1 cellular context compared by ENCODE assay signal in the genomic region with DNA sequence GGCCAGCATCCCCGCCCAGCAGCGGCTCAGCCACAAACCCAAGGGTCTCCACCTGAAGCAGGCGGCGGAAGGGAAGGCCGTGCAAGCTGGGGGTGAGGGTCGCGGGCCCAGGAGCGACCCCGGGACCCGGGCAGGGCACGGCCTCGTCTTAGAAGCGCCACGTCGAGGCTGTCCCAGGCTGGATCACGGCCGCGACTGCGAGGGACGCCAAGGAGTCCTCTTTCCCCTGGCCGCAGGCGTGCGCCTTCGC.
TF ChIP-seq lines count a peak whose summit lies in the region.

No MANE protein-coding gene starts in this region.

TF ChIP-seq in IMR-90, 13 proteins besides CTCF, POLR2A, EP300 and RAD21 (continued from another document):
- TF ChIP-seq, protein P1, sequence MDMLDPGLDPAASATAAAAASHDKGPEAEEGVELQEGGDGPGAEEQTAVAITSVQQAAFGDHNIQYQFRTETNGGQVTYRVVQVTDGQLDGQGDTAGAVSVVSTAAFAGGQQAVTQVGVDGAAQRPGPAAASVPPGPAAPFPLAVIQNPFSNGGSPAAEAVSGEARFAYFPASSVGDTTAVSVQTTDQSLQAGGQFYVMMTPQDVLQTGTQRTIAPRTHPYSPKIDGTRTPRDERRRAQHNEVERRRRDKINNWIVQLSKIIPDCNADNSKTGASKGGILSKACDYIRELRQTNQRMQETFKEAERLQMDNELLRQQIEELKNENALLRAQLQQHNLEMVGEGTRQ (IDR thresholded peaks at IDR 0.05; ENCODE audit: low read depth, low read length) = no peak
- TF ChIP-seq, protein P2, sequence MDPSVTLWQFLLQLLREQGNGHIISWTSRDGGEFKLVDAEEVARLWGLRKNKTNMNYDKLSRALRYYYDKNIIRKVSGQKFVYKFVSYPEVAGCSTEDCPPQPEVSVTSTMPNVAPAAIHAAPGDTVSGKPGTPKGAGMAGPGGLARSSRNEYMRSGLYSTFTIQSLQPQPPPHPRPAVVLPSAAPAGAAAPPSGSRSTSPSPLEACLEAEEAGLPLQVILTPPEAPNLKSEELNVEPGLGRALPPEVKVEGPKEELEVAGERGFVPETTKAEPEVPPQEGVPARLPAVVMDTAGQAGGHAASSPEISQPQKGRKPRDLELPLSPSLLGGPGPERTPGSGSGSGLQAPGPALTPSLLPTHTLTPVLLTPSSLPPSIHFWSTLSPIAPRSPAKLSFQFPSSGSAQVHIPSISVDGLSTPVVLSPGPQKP (IDR thresholded peaks at IDR 0.05; ENCODE audit: borderline replicate concordance, low read depth, low read length) = no peak
- TF ChIP-seq RFX5 (IDR thresholded peaks at IDR 0.05; ENCODE audit: low read depth, low read length) (no peak), NFE2L2 (IDR thresholded peaks at IDR 0.05; ENCODE audit: low read depth, low read length) (no peak), MAZ (IDR thresholded peaks at IDR 0.05; ENCODE audit: borderline replicate concordance, low read depth, low read length) (no peak), MXI1 (IDR thresholded peaks at IDR 0.05; ENCODE audit: borderline replicate concordance, low read depth, low read length) (no peak), RCOR1 (IDR thresholded peaks at IDR 0.05; ENCODE audit: insufficient replicate concordance, low read length) (no peak)
